1 cellular context compared by ENCODE assay signal in the genomic region with DNA sequence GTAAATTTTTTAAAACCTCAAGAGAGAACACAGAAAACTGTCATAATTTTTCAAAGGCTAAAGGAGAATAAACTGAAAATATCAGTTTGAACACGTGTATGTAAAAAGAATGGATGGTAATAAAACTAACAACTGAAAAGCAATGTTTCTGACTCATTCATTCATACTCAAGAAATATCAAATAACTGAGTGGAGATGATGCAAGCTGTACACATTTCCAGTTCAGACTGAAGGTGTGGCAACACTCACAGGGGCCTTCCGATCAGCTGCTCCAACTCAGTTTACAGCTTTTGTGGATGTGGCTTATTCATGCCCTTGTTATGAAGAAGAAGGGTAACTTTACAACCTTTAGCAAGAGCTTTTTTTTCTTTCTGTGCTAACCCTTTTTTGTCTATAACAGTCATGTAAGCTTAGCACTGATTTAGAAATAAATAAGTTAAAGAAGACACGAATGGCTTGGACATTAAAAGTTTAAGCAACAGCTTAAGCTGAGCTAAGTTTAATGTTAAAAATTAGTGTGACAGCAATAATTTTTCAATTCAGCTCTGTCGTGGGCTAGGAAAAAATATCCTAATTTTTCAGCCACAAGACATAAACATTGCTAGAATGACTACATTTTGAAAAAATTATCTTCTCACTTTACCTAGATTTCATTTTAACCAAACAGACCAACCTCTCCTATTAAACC.
A peak's percentile ranks its signal among the peaks of the same experiment; 100 is the strongest.
TF ChIP-seq lines count a peak whose summit lies in the region.

No MANE protein-coding gene starts in this region.

TF ChIP-seq in HepG2, 621 proteins besides CTCF, POLR2A, EP300 and RAD21 (continued from another document and continues in another):
- TF ChIP-seq, protein P1, sequence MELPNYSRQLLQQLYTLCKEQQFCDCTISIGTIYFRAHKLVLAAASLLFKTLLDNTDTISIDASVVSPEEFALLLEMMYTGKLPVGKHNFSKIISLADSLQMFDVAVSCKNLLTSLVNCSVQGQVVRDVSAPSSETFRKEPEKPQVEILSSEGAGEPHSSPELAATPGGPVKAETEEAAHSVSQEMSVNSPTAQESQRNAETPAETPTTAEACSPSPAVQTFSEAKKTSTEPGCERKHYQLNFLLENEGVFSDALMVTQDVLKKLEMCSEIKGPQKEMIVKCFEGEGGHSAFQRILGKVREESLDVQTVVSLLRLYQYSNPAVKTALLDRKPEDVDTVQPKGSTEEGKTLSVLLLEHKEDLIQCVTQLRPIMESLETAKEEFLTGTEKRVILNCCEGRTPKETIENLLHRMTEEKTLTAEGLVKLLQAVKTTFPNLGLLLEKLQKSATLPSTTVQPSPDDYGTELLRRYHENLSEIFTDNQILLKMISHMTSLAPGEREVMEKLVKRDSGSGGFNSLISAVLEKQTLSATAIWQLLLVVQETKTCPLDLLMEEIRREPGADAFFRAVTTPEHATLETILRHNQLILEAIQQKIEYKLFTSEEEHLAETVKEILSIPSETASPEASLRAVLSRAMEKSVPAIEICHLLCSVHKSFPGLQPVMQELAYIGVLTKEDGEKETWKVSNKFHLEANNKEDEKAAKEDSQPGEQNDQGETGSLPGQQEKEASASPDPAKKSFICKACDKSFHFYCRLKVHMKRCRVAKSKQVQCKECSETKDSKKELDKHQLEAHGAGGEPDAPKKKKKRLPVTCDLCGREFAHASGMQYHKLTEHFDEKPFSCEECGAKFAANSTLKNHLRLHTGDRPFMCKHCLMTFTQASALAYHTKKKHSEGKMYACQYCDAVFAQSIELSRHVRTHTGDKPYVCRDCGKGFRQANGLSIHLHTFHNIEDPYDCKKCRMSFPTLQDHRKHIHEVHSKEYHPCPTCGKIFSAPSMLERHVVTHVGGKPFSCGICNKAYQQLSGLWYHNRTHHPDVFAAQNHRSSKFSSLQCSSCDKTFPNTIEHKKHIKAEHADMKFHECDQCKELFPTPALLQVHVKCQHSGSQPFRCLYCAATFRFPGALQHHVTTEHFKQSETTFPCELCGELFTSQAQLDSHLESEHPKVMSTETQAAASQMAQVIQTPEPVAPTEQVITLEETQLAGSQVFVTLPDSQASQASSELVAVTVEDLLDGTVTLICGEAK (IDR thresholded peaks at IDR 0.05) = no peak
- TF ChIP-seq, protein P1 (CRISPR knock-in tag; IDR thresholded peaks at IDR 0.05) = no peak
- TF ChIP-seq ZBTB42 (CRISPR knock-in tag; IDR thresholded peaks at IDR 0.05) = no peak
- TF ChIP-seq ZNF749 (CRISPR knock-in tag; IDR thresholded peaks at IDR 0.05; ENCODE audit: borderline replicate concordance) = no peak
- TF ChIP-seq PHF21A (CRISPR knock-in tag; IDR thresholded peaks at IDR 0.05) = no peak
- TF ChIP-seq U2AF1 (optimal IDR thresholded peaks at IDR 0.05; ENCODE audit: low read depth, low read length) = no peak
- TF ChIP-seq, protein P2, sequence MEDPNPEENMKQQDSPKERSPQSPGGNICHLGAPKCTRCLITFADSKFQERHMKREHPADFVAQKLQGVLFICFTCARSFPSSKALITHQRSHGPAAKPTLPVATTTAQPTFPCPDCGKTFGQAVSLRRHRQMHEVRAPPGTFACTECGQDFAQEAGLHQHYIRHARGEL (CRISPR knock-in tag; IDR thresholded peaks at IDR 0.05) = no peak
- no peak for TF ChIP-seq ZNF136 (CRISPR knock-in tag; IDR thresholded peaks at IDR 0.05; ENCODE audit: low read depth)
- TF ChIP-seq NR1H2 (CRISPR knock-in tag; IDR thresholded peaks at IDR 0.05; ENCODE audit: borderline replicate concordance, low read depth) = no peak
- TF ChIP-seq KMT2A (CRISPR knock-in tag; IDR thresholded peaks at IDR 0.05) = peak; percentile 67; the same call in 1 of the 2 replicates
- peak; percentile 65 for TF ChIP-seq FOXA3 (CRISPR knock-in tag; IDR thresholded peaks at IDR 0.05)
- TF ChIP-seq, protein P3, sequence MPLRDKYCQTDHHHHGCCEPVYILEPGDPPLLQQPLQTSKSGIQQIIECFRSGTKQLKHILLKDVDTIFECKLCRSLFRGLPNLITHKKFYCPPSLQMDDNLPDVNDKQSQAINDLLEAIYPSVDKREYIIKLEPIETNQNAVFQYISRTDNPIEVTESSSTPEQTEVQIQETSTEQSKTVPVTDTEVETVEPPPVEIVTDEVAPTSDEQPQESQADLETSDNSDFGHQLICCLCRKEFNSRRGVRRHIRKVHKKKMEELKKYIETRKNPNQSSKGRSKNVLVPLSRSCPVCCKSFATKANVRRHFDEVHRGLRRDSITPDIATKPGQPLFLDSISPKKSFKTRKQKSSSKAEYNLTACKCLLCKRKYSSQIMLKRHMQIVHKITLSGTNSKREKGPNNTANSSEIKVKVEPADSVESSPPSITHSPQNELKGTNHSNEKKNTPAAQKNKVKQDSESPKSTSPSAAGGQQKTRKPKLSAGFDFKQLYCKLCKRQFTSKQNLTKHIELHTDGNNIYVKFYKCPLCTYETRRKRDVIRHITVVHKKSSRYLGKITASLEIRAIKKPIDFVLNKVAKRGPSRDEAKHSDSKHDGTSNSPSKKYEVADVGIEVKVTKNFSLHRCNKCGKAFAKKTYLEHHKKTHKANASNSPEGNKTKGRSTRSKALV (CRISPR knock-in tag; IDR thresholded peaks at IDR 0.05) = 0 out of 2 replicates have a peak, but pooled peaks have one; percentile 60
- TF ChIP-seq, protein P4, sequence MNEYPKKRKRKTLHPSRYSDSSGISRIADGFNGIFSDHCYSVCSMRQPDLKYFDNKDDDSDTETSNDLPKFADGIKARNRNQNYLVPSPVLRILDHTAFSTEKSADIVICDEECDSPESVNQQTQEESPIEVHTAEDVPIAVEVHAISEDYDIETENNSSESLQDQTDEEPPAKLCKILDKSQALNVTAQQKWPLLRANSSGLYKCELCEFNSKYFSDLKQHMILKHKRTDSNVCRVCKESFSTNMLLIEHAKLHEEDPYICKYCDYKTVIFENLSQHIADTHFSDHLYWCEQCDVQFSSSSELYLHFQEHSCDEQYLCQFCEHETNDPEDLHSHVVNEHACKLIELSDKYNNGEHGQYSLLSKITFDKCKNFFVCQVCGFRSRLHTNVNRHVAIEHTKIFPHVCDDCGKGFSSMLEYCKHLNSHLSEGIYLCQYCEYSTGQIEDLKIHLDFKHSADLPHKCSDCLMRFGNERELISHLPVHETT (CRISPR knock-in tag; conservative IDR thresholded peaks at IDR 0.05) = no peak
- no peak for TF ChIP-seq ZNF7 (CRISPR knock-in tag; IDR thresholded peaks at IDR 0.05)
- no peak for TF ChIP-seq TCF7L2 (IDR thresholded peaks at IDR 0.05; ENCODE audit: low read depth, low read length)
- TF ChIP-seq, protein P5, sequence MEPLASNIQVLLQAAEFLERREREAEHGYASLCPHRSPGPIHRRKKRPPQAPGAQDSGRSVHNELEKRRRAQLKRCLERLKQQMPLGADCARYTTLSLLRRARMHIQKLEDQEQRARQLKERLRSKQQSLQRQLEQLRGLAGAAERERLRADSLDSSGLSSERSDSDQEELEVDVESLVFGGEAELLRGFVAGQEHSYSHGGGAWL (CRISPR knock-in tag; IDR thresholded peaks at IDR 0.05) = no peak
- TF ChIP-seq, protein P6, sequence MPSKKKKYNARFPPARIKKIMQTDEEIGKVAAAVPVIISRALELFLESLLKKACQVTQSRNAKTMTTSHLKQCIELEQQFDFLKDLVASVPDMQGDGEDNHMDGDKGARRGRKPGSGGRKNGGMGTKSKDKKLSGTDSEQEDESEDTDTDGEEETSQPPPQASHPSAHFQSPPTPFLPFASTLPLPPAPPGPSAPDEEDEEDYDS (CRISPR knock-in tag; IDR thresholded peaks at IDR 0.05) = peak; percentile 57; the same call in 1 of the 2 replicates
- TF ChIP-seq MLLT10 (CRISPR knock-in tag; IDR thresholded peaks at IDR 0.05) = no peak
- no peak for TF ChIP-seq ZNF251 (CRISPR knock-in tag; IDR thresholded peaks at IDR 0.05)
- no peak for TF ChIP-seq ZNF670 (CRISPR knock-in tag; IDR thresholded peaks at IDR 0.05; ENCODE audit: borderline replicate concordance)
- no peak for TF ChIP-seq ZNF841 (CRISPR knock-in tag; IDR thresholded peaks at IDR 0.05; ENCODE audit: borderline replicate concordance)
- TF ChIP-seq, protein P7, sequence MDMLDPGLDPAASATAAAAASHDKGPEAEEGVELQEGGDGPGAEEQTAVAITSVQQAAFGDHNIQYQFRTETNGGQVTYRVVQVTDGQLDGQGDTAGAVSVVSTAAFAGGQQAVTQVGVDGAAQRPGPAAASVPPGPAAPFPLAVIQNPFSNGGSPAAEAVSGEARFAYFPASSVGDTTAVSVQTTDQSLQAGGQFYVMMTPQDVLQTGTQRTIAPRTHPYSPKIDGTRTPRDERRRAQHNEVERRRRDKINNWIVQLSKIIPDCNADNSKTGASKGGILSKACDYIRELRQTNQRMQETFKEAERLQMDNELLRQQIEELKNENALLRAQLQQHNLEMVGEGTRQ (IDR thresholded peaks at IDR 0.05; ENCODE audit: low read depth, low read length) = no peak
- TF ChIP-seq, protein P7 (CRISPR knock-in tag; IDR thresholded peaks at IDR 0.05; ENCODE audit: borderline replicate concordance) = no peak
- TF ChIP-seq, protein P8, sequence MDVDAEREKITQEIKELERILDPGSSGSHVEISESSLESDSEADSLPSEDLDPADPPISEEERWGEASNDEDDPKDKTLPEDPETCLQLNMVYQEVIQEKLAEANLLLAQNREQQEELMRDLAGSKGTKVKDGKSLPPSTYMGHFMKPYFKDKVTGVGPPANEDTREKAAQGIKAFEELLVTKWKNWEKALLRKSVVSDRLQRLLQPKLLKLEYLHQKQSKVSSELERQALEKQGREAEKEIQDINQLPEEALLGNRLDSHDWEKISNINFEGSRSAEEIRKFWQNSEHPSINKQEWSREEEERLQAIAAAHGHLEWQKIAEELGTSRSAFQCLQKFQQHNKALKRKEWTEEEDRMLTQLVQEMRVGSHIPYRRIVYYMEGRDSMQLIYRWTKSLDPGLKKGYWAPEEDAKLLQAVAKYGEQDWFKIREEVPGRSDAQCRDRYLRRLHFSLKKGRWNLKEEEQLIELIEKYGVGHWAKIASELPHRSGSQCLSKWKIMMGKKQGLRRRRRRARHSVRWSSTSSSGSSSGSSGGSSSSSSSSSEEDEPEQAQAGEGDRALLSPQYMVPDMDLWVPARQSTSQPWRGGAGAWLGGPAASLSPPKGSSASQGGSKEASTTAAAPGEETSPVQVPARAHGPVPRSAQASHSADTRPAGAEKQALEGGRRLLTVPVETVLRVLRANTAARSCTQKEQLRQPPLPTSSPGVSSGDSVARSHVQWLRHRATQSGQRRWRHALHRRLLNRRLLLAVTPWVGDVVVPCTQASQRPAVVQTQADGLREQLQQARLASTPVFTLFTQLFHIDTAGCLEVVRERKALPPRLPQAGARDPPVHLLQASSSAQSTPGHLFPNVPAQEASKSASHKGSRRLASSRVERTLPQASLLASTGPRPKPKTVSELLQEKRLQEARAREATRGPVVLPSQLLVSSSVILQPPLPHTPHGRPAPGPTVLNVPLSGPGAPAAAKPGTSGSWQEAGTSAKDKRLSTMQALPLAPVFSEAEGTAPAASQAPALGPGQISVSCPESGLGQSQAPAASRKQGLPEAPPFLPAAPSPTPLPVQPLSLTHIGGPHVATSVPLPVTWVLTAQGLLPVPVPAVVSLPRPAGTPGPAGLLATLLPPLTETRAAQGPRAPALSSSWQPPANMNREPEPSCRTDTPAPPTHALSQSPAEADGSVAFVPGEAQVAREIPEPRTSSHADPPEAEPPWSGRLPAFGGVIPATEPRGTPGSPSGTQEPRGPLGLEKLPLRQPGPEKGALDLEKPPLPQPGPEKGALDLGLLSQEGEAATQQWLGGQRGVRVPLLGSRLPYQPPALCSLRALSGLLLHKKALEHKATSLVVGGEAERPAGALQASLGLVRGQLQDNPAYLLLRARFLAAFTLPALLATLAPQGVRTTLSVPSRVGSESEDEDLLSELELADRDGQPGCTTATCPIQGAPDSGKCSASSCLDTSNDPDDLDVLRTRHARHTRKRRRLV (CRISPR knock-in tag; IDR thresholded peaks at IDR 0.05) = no peak
- no peak for TF ChIP-seq NCOA5 (CRISPR knock-in tag; IDR thresholded peaks at IDR 0.05)
- TF ChIP-seq ZNF562 (CRISPR knock-in tag; IDR thresholded peaks at IDR 0.05; ENCODE audit: borderline replicate concordance) = no peak
- TF ChIP-seq NFKBIZ (CRISPR knock-in tag; IDR thresholded peaks at IDR 0.05) = peak; percentile 44; the same call in 1 of the 2 replicates
- TF ChIP-seq, protein P9, sequence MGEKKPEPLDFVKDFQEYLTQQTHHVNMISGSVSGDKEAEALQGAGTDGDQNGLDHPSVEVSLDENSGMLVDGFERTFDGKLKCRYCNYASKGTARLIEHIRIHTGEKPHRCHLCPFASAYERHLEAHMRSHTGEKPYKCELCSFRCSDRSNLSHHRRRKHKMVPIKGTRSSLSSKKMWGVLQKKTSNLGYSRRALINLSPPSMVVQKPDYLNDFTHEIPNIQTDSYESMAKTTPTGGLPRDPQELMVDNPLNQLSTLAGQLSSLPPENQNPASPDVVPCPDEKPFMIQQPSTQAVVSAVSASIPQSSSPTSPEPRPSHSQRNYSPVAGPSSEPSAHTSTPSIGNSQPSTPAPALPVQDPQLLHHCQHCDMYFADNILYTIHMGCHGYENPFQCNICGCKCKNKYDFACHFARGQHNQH (CRISPR knock-in tag; IDR thresholded peaks at IDR 0.05) = peak; percentile 50; the same call in 1 of the 2 replicates
- no peak for TF ChIP-seq RXRA (CRISPR knock-in tag; IDR thresholded peaks at IDR 0.05)
- TF ChIP-seq TP53 (CRISPR knock-in tag; conservative IDR thresholded peaks at IDR 0.05) = no peak
- no peak for TF ChIP-seq ZKSCAN5 (CRISPR knock-in tag; IDR thresholded peaks at IDR 0.05)
